In the genomic region with DNA sequence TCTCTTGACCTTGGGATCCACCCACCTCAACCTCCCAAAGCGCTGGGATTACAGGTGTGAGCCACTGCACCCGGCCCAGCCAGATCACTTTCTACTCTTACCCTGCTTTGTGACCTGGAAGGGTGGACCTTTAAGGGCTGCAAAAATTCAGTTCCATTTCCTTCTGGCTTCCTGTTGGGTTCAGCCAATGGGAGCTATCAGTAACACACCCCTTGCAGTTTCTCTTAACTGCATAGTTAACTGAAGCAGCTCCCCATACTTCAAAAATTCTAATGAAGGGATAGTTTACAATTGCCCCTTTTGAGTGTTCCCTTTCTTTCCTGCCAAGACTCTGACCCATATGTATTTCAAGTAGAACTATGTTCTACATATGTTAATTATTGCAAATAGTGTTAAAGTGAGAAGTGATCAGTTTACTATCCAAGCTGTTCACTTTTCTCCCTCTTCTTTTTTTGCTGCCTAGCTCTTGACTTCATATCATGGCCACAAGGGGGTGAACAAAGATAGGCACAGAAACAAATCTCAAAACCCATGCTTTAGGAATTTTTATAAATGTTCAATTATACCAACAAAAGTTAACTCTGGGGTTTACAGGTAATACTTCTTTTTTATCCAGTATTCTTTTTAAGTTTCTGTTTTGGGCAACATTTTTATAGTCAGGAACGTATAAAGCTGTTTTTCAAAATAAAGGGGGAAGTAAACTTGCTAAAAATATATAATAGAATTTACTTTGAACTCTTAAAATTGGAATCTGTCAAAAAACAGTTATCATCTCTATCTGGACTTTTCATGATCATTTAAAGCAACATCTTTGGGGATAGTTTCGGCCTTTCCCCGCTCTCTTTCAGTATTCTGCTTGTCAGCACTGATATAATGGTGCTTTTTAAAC, we compare ENCODE assay signal across 8 cellular contexts. TPM values are rescaled to one million over a fixed set of nuclear protein-coding genes. Genes with fewer than 3 reads are reported as not detected.
DNase-seq lines count a peak whose midpoint lies in the region; ATAC-seq, FAIRE-seq and TF ChIP-seq lines count a peak whose summit lies in the region.

No MANE protein-coding gene starts in this region.

- peak; percentile 87 for TF ChIP-seq CTCF in D721Med (IDR thresholded peaks at IDR 0.05; ENCODE audit: insufficient read depth, missing control alignments)
- peak; percentile 84 for TF ChIP-seq CTCF in type B pancreatic cell (conservative IDR thresholded peaks at IDR 0.05)
- no peak for TF ChIP-seq CTCF in lower leg skin (IDR thresholded peaks at IDR 0.05)

- no peaks in the 10 kb centered on the region for H3K9me3 Mint-ChIP-seq in type B pancreatic cell

- H3K9ac ChIP-seq in SK-N-MC (ENCODE audit: insufficient read length) = no peak overlapping the region

- no peak for ATAC-seq in GM19452 (IDR thresholded peaks at IDR 0.05; ENCODE audit: unreplicated experiment)
- no peak for ATAC-seq in HG02970 (IDR thresholded peaks at IDR 0.05; ENCODE audit: low FRiP score, unreplicated experiment)

- H3K4me3 ChIP-seq in SK-N-MC (no peak overlapping the region), lower leg skin (ENCODE audit: low read depth, poor library complexity, severe bottlenecking) (no peak overlapping the region)

- no peaks in the 10 kb centered on the region for H3K36me3 ChIP-seq in SK-N-MC (ENCODE audit: insufficient read depth, low read length)

- H3K27ac ChIP-seq in SK-N-MC = no peak overlapping the region

- intact Hi-C loops in lower leg skin (cut with DNase I; ENCODE audit: low total_unique reads) = no loop called here

- H3K27ac Mint-ChIP-seq in type B pancreatic cell = no peak overlapping the region

- no peaks in the 10 kb centered on the region for H3K9me3 ChIP-seq in SK-N-MC (ENCODE audit: low read depth, low read length)

- H3K4me1 Mint-ChIP-seq in type B pancreatic cell (ENCODE audit: unreplicated experiment) = no peaks in the 10 kb centered on the region

- DNase-seq in D721Med (ENCODE audit: insufficient read length, low spot score) = no peak
- peak; percentile 48 for DNase-seq in HCEC 1CT
- DNase-seq in SK-N-MC (ENCODE audit: low read depth, low spot score) = peak; percentile 18
- DNase-seq in germinal center (ENCODE audit: low spot score) = peak; percentile 13
- DNase-seq in type B pancreatic cell (ENCODE audit: extremely low spot score, unreplicated experiment) = no peak
- no peak for DNase-seq in lower leg skin (ENCODE audit: low spot score in 2 of 2)

- no peaks in the 10 kb centered on the region for H3K27me3 Mint-ChIP-seq in type B pancreatic cell

- no peak for TF ChIP-seq POLR2A in lower leg skin (IDR thresholded peaks at IDR 0.05)

- no peaks in the 10 kb centered on the region for H3K36me3 Mint-ChIP-seq in type B pancreatic cell

- 73 to 74% methylated on average over 5 of the region's 5 CpGs for WGBS in lower leg skin, 2 donors

- peak; percentile 29 for FAIRE-seq in D721Med (lab: Jason Lieb, UNC)

- no peak overlapping the region for H3K4me3 Mint-ChIP-seq in type B pancreatic cell

RNA-seq across cellular contexts. Expression of a gene that starts 8.1 kb away (rescaled TPM):
- 2.2 and 2.4 TPM in 2 replicates for total RNA-seq in type B pancreatic cell (ENCODE audit: low replicate concordance)
- total RNA-seq in lower leg skin = 1 to 10 TPM; 1.2 to 1.5 (median 1.4) TPM

RNA-seq across cellular contexts. Expression of a gene that starts 8.4 kb away (rescaled TPM):
- total RNA-seq in type B pancreatic cell (ENCODE audit: low replicate concordance) (47.5 and 54.5 TPM in 2 replicates), lower leg skin (10 to 100 TPM; 28.8 to 51.3 (median 43.1) TPM)

Comparison
In these comparisons a context has a peak if more than half of its experiments do, and no peak if none do; other contexts are left out.
1. DNase-seq: peak in HCEC 1CT (single experiment), SK-N-MC (single experiment) and germinal center (single experiment); none in D721Med (single experiment), type B pancreatic cell (single experiment) and lower leg skin (0 of 2).
2. CTCF ChIP-seq: peak in D721Med (single experiment) and type B pancreatic cell (single experiment); none in lower leg skin (0 of 3).